Comparison of ENCODE assay signal across 29 cellular contexts in the genomic region with DNA sequence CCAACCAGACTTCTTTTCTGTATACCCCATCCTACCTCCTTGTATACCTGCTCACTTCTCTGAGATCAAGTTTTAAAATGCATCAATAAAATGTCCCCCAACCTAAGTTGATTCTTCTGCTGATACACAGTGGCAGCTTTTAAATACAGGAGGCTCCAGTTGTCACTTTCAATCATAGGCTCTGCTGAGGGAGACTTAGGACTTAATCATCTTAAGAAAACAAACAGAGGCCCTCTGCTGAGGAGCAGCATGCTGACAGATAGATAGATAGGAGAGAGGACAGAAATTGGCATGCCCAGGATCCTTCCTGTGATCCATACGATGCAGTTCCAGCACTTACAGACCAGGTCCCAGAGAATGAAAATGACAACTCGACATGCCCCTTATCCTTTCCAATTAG.
"Had no signal": no experiment of that assay in that cellular context is flagged by ENCODE, and none has a peak within 500 bp of the region (broad histone marks: within the 10 kb centered on the region; RNA-seq: fewer than 3 reads in every experiment).

No MANE protein-coding gene starts in this region.

- H3K4me1 Mint-ChIP-seq: activated naive CD4-positive, alpha-beta T cell treated with anti-CD3 and anti-CD28 coated beads, Interleukin-2, amount 10 ng/mL, durations not matched to agents 7 days and 5 days; activated naive CD8-positive, alpha-beta T cell treated with anti-CD3 and anti-CD28 coated beads, Interleukin-2, amount 50 U/mL, for 24 hours; brain had no signal

- DNase-seq: activated CD4-positive, alpha-beta memory T cell treated with anti-CD3 and anti-CD28 coated beads for 36 hours; activated CD4-positive, alpha-beta T cell treated with anti-CD3 and anti-CD28 coated beads for 4 hours; activated CD4-positive, alpha-beta T cell treated with anti-CD3 and anti-CD28 coated beads, Interleukin-2, amount 50 U/mL, for 1 hour; activated CD8-positive, alpha-beta memory T cell treated with anti-CD3 and anti-CD28 coated beads, Interleukin-2, amount 50 U/mL, for 4 hours; activated effector memory CD4-positive, alpha-beta T cell treated with Interleukin-2 at 50 U/mL for 16 hours; activated naive CD4-positive, alpha-beta T cell treated with anti-CD3 and anti-CD28 coated beads, Interleukin-2, amount 10 ng/mL, durations not matched to agents 7 days and 5 days; activated naive CD8-positive, alpha-beta T cell treated with anti-CD3 and anti-CD28 coated beads, Interleukin-2, amount 50 U/mL, for 24 hours; activated T-cell treated with anti-CD3 and anti-CD28 coated beads for 4 hours; activated T-cell treated with anti-CD3 and anti-CD28 coated beads, Interleukin-2, amount 50 U/mL, for 48 hours; anterior cingulate cortex; caudate nucleus; cerebellar nuclear complex; Kasumi-1; KG1; NCI-H1105; NCI-H1436; NCI-H1694; NCI-H1930; NCI-H2081 treated with DMSO at 0.1 percent for 48 hours; NCI-H345; NCI-H526 treated with DMSO at 0.1 percent for 48 hours; NCI-H774; SHP77 treated with DMSO at 0.1 percent for 48 hours; SW 1271; T-helper 1 cell; T-helper 2 cell; T-helper 9 cell had no signal

- H3K4me3 Mint-ChIP-seq: activated CD4-positive, alpha-beta memory T cell treated with anti-CD3 and anti-CD28 coated beads for 36 hours; activated naive CD4-positive, alpha-beta T cell treated with anti-CD3 and anti-CD28 coated beads, Interleukin-2, amount 10 ng/mL, durations not matched to agents 7 days and 5 days; activated naive CD8-positive, alpha-beta T cell; activated naive CD8-positive, alpha-beta T cell treated with anti-CD3 and anti-CD28 coated beads, Interleukin-2, amount 50 U/mL, for 24 hours; brain had no signal

- H3K27me3 Mint-ChIP-seq: activated CD4-positive, alpha-beta memory T cell treated with anti-CD3 and anti-CD28 coated beads for 36 hours; activated naive CD4-positive, alpha-beta T cell treated with anti-CD3 and anti-CD28 coated beads, Interleukin-2, amount 10 ng/mL, durations not matched to agents 7 days and 5 days; activated naive CD8-positive, alpha-beta T cell treated with anti-CD3 and anti-CD28 coated beads, Interleukin-2, amount 50 U/mL, for 24 hours had no signal

- H3K27ac Mint-ChIP-seq: activated CD4-positive, alpha-beta memory T cell treated with anti-CD3 and anti-CD28 coated beads for 36 hours; activated naive CD4-positive, alpha-beta T cell treated with anti-CD3 and anti-CD28 coated beads, Interleukin-2, amount 10 ng/mL, durations not matched to agents 7 days and 5 days; activated naive CD8-positive, alpha-beta T cell; activated naive CD8-positive, alpha-beta T cell treated with anti-CD3 and anti-CD28 coated beads, Interleukin-2, amount 50 U/mL, for 24 hours; brain had no signal

- H3K36me3 Mint-ChIP-seq: activated CD4-positive, alpha-beta memory T cell treated with anti-CD3 and anti-CD28 coated beads for 36 hours; activated naive CD4-positive, alpha-beta T cell treated with anti-CD3 and anti-CD28 coated beads, Interleukin-2, amount 10 ng/mL, durations not matched to agents 7 days and 5 days; brain had no signal

- H3K9me3 Mint-ChIP-seq: activated CD4-positive, alpha-beta memory T cell treated with anti-CD3 and anti-CD28 coated beads for 36 hours; activated naive CD4-positive, alpha-beta T cell treated with anti-CD3 and anti-CD28 coated beads, Interleukin-2, amount 10 ng/mL, durations not matched to agents 7 days and 5 days had no signal
